Comparison of ENCODE assay signal across 14 cellular contexts in genomic region chr6:116556814-116557403, GRCh38. TPM values are rescaled to one million over a fixed set of nuclear protein-coding genes. Genes with fewer than 3 reads are reported as not detected.
"Had no signal": no experiment of that assay in that cellular context is flagged by ENCODE, and none has a peak within 500 bp of the region (broad histone marks: within the 10 kb centered on the region; RNA-seq: fewer than 3 reads in every experiment).

No MANE protein-coding gene starts in this region.

- H3K9me3 ChIP-seq: esophagus squamous epithelium had no signal

- H3K79me2 ChIP-seq: hepatocyte had no signal

- H3K36me3 ChIP-seq: esophagus squamous epithelium had no signal

- H3K36me3 Mint-ChIP-seq: activated CD4-positive, alpha-beta memory T cell treated with anti-CD3 and anti-CD28 coated beads for 36 hours; activated naive CD8-positive, alpha-beta T cell treated with anti-CD3 and anti-CD28 coated beads, Interleukin-2, amount 10 ng/mL, durations not matched to agents 7 days and 5 days had no signal

- H3K4me3 ChIP-seq: esophagus squamous epithelium, hepatocyte had no signal

- H3K27ac ChIP-seq: esophagus squamous epithelium, hepatocyte had no signal

- H3K4me2 ChIP-seq: hepatocyte had no signal

- ATAC-seq: activated T-cell treated with anti-CD3 and anti-CD28 coated beads, Interleukin-2, amount 50 U/mL, for 72 hours had no signal

- H2AFZ ChIP-seq: hepatocyte had no signal

- H3K9me3 Mint-ChIP-seq: activated CD4-positive, alpha-beta memory T cell treated with anti-CD3 and anti-CD28 coated beads for 36 hours; activated naive CD8-positive, alpha-beta T cell treated with anti-CD3 and anti-CD28 coated beads, Interleukin-2, amount 10 ng/mL, durations not matched to agents 7 days and 5 days; activated T-cell treated with anti-CD3 and anti-CD28 coated beads, Interleukin-2, amount 50 U/mL, for 72 hours; nephron progenitor cell; T-helper 2 cell treated with Interferon-gamma antibody and Interleukin-4, amounts not matched to agents 5 μg/mL and 100 μg/mL, for 36 hours had no signal

- H3K27ac Mint-ChIP-seq: activated CD4-positive, alpha-beta memory T cell treated with anti-CD3 and anti-CD28 coated beads for 36 hours; activated naive CD8-positive, alpha-beta T cell treated with anti-CD3 and anti-CD28 coated beads, Interleukin-2, amount 10 ng/mL, durations not matched to agents 7 days and 5 days; activated T-cell treated with anti-CD3 and anti-CD28 coated beads, Interleukin-2, amount 50 U/mL, for 72 hours; nephron progenitor cell; T-helper 2 cell treated with Interferon-gamma antibody and Interleukin-4, amounts not matched to agents 5 μg/mL and 100 μg/mL, for 36 hours had no signal

- H3K4me3 Mint-ChIP-seq: activated CD4-positive, alpha-beta memory T cell treated with anti-CD3 and anti-CD28 coated beads for 36 hours; activated naive CD8-positive, alpha-beta T cell treated with anti-CD3 and anti-CD28 coated beads, Interleukin-2, amount 10 ng/mL, durations not matched to agents 7 days and 5 days; activated T-cell treated with anti-CD3 and anti-CD28 coated beads, Interleukin-2, amount 50 U/mL, for 72 hours; nephron progenitor cell; T-helper 2 cell treated with Interferon-gamma antibody and Interleukin-4, amounts not matched to agents 5 μg/mL and 100 μg/mL, for 36 hours had no signal

- H3K27me3 ChIP-seq: esophagus squamous epithelium, hepatocyte had no signal

- DNase-seq: activated CD4-positive, alpha-beta memory T cell treated with anti-CD3 and anti-CD28 coated beads for 36 hours; activated CD4-positive, CD25-positive, alpha-beta regulatory T cell treated with anti-CD3 and anti-CD28 coated beads, Interleukin-2, amount 50 U/mL, for 72 hours; activated gamma-delta T cell treated with Interleukin-2 at 50 U/mL for 16 hours; activated naive CD8-positive, alpha-beta T cell treated with anti-CD3 and anti-CD28 coated beads, Interleukin-2, amount 10 ng/mL, durations not matched to agents 7 days and 5 days; activated T-cell treated with anti-CD3 and anti-CD28 coated beads, Interleukin-2, amount 50 U/mL, for 72 hours; anterior cingulate cortex; esophagus squamous epithelium; nephron progenitor cell had no signal

- FAIRE-seq: urothelium cell line had no signal

RNA-seq across cellular contexts. Expression of gene CALHM4, which starts 3.4 kb away (rescaled TPM):
- total RNA-seq: activated CD4-positive, alpha-beta memory T cell treated with anti-CD3 and anti-CD28 coated beads for 36 hours; activated naive CD8-positive, alpha-beta T cell treated with anti-CD3 and anti-CD28 coated beads, Interleukin-2, amount 10 ng/mL, durations not matched to agents 7 days and 5 days; activated T-cell treated with anti-CD3 and anti-CD28 coated beads, Interleukin-2, amount 50 U/mL, for 72 hours; esophagus squamous epithelium; hepatocyte; lung microvascular endothelial cell; osteocyte; skeletal muscle tissue had no signal
- polyA plus RNA-seq: hepatocyte had no signal

RNA-seq across cellular contexts. Expression of gene TRAPPC3L, which starts 11.4 kb away (rescaled TPM):
- total RNA-seq: activated CD4-positive, alpha-beta memory T cell treated with anti-CD3 and anti-CD28 coated beads for 36 hours; activated naive CD8-positive, alpha-beta T cell treated with anti-CD3 and anti-CD28 coated beads, Interleukin-2, amount 10 ng/mL, durations not matched to agents 7 days and 5 days; activated T-cell treated with anti-CD3 and anti-CD28 coated beads, Interleukin-2, amount 50 U/mL, for 72 hours; esophagus squamous epithelium; lung microvascular endothelial cell; osteocyte had no signal

RNA-seq across cellular contexts. Expression of gene CALHM5, which starts 45.5 kb away (rescaled TPM):
- total RNA-seq: activated CD4-positive, alpha-beta memory T cell treated with anti-CD3 and anti-CD28 coated beads for 36 hours; activated naive CD8-positive, alpha-beta T cell treated with anti-CD3 and anti-CD28 coated beads, Interleukin-2, amount 10 ng/mL, durations not matched to agents 7 days and 5 days; activated T-cell treated with anti-CD3 and anti-CD28 coated beads, Interleukin-2, amount 50 U/mL, for 72 hours had no signal

RNA-seq across cellular contexts. Expression of gene RSPH4A, which starts 59.4 kb away (rescaled TPM):
- total RNA-seq: activated CD4-positive, alpha-beta memory T cell treated with anti-CD3 and anti-CD28 coated beads for 36 hours had no signal
